8 cellular contexts compared by ENCODE assay signal in the genomic region with DNA sequence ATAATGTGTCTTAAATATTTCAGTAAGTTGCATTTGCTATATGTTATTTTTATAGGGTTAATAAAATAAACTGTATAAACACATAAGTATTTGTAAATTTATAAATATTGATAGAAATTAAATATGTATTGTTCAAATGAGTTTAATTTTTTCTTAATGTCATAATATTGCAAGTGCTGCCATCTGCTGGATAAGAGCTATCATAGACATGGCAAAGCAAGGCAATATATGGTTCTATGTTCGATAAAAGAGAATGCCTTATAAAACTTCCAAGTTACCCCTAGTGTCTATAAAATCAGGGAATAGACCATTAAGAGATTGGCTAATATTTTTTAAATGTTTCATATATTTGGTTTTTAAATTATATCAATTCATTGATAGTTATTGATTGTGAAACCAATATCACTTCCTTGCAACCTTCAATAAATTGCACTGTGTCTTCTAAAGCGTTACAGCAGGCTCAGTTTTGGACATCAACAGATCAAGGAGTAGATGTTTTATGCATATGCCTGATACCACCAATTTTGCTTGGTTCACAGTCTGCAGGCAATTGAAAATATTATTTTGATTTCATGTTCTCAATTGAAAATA. TPM values are rescaled to one million over a fixed set of nuclear protein-coding genes. Genes with fewer than 3 reads are reported as not detected.
DNase-seq lines count a peak whose midpoint lies in the region; ATAC-seq and TF ChIP-seq lines count a peak whose summit lies in the region.

No MANE protein-coding gene starts in this region.

- H3K27ac ChIP-seq in left lung, result no peak overlapping the region

- H3K27me3 ChIP-seq in adipocyte (replicated peaks; ENCODE audit: control insufficient read depth, insufficient read depth, low read length) (no peaks in the 10 kb centered on the region), left lung (no peaks in the 10 kb centered on the region)

- peak; percentile 33 to 46 for TF ChIP-seq CTCF in left lung (IDR thresholded peaks at IDR 0.05)

- H3K4me3 ChIP-seq in adipocyte (ENCODE audit: low read length) (no peak overlapping the region), left lung (no peak overlapping the region)

- intact Hi-C loops in left lung (cut with DNase I), result loop anchor here in 1 of 2 donors (10.0 kb wide), 1 partner anchor 933 kb away; no protein-coding TSS in a partner anchor

- H3K9ac ChIP-seq in adipocyte (ENCODE audit: low read length), result no peak overlapping the region

- ATAC-seq in HG03432 (IDR thresholded peaks at IDR 0.05; ENCODE audit: unreplicated experiment), result peak; percentile 70
- no peak for ATAC-seq in left lung

- H3K36me3 ChIP-seq in adipocyte (ENCODE audit: control insufficient read depth, insufficient read depth, low read length, severe bottlenecking), result no peaks in the 10 kb centered on the region
- H3K36me3 ChIP-seq in left lung, result no peaks in the 10 kb centered on the region

- H3K9me3 ChIP-seq in adipocyte (ENCODE audit: control insufficient read depth, low read length), result no peaks in the 10 kb centered on the region
- no peaks in the 10 kb centered on the region for H3K9me3 ChIP-seq in left lung

- H3K4me1 ChIP-seq in adipocyte (ENCODE audit: control insufficient read depth, insufficient read depth, low read length), result no peaks in the 10 kb centered on the region
- no peaks in the 10 kb centered on the region for H3K4me1 ChIP-seq in left lung

- DNase-seq in NOMO-1 treated with DMSO at 0.1 percent for 48 hours (lab: John Stamatoyannopoulos, UW; ENCODE audit: unreplicated experiment) (peak; percentile 6), NOMO-1 treated with dmso at 0.1 percent for 144 hours (lab: John Stamatoyannopoulos, UW; ENCODE audit: unreplicated experiment) (no peak), adipocyte (ENCODE audit: low read depth) (peak; percentile 75), left lung (no peak), cerebellar nuclear complex (lab: John Stamatoyannopoulos, UW) (no peak), C1 segment of cervical spinal cord (lab: John Stamatoyannopoulos, UW) (no peak)
- no peak for DNase-seq in stimulated activated CD4-positive, alpha-beta T cell treated with anti-CD3 and anti-CD28 coated beads, Interleukin-4, amount 100 ng/mL, for 4 hours

RNA-seq across cellular contexts. Expression of a gene that starts 29.0 kb away (rescaled TPM):
- 1 to 10 TPM; 1.5 to 2.0 TPM for total RNA-seq in left lung

Comparison
In these comparisons a context has a peak if more than half of its experiments do, and no peak if none do; other contexts are left out.
1. DNase-seq: peak in NOMO-1 treated with DMSO at 0.1 percent for 48 hours (single experiment) and adipocyte (single experiment); none in NOMO-1 treated with dmso at 0.1 percent for 144 hours (single experiment), left lung (0 of 2), cerebellar nuclear complex (0 of 2), C1 segment of cervical spinal cord (0 of 14) and stimulated activated CD4-positive, alpha-beta T cell treated with anti-CD3 and anti-CD28 coated beads, Interleukin-4, amount 100 ng/mL, for 4 hours (0 of 2).